17 cellular contexts compared by ENCODE assay signal in genomic region chrX:19046343-19047215, GRCh38.
A peak's percentile ranks its signal among the peaks of the same experiment; 100 is the strongest.
DNase-seq lines count a peak whose midpoint lies in the region; ATAC-seq, FAIRE-seq and TF ChIP-seq lines count a peak whose summit lies in the region.
"Had no signal": no experiment of that assay in that cellular context is flagged by ENCODE, and none has a peak within 500 bp of the region (broad histone marks: within the 10 kb centered on the region; RNA-seq: fewer than 3 reads in every experiment).

No MANE protein-coding gene starts in this region.

- H3K79me2 ChIP-seq in osteoblast (ENCODE audit: insufficient read depth, low read length) (no peaks in the 10 kb centered on the region), mesendoderm (ENCODE audit: control insufficient read depth, insufficient read depth, low read length) (no peaks in the 10 kb centered on the region)

- H4K5ac ChIP-seq in mesendoderm (ENCODE audit: low read length): no peak overlapping the region

- no peak overlapping the region for H3K23ac ChIP-seq in mesendoderm (ENCODE audit: low read length)

- no peak overlapping the region for H2BK15ac ChIP-seq in mesendoderm (replicated peaks; ENCODE audit: low read depth)

- H3K27ac ChIP-seq in osteoblast (ENCODE audit: low read depth, low read length): no peak overlapping the region
- H3K27ac ChIP-seq in mesendoderm (ENCODE audit: low read depth, low read length): no peak overlapping the region
- H3K27ac ChIP-seq: cardiac muscle cell, heart left ventricle had no signal

- no peak overlapping the region for H3K56ac ChIP-seq in mesendoderm (ENCODE audit: low read length)

- H3K4ac ChIP-seq in mesendoderm (ENCODE audit: low read depth, low read length): no peak overlapping the region

- H3K27me3 ChIP-seq in bronchial epithelial cell (ENCODE audit: control insufficient read depth, insufficient read depth, low read length) (no peaks in the 10 kb centered on the region), osteoblast (ENCODE audit: insufficient read depth, low read length) (no peaks in the 10 kb centered on the region), mesendoderm (ENCODE audit: insufficient read depth, low read length, poor library complexity) (no peaks in the 10 kb centered on the region)
- H3K27me3 ChIP-seq: cardiac muscle cell, heart left ventricle had no signal

- H3K4me2 ChIP-seq in osteoblast (ENCODE audit: insufficient read depth, low read length): no peak overlapping the region
- H3K4me2 ChIP-seq in mesendoderm (ENCODE audit: low read length): no peak overlapping the region

- no peak overlapping the region for H2BK120ac ChIP-seq in mesendoderm (ENCODE audit: low read depth, low read length)

- no peak overlapping the region for H4K8ac ChIP-seq in mesendoderm (ENCODE audit: low read depth, low read length)

- no peak for ATAC-seq in HG02885 (IDR thresholded peaks at IDR 0.05; ENCODE audit: poor library complexity, unreplicated experiment)
- ATAC-seq: heart left ventricle; left lobe of liver; naive thymus-derived CD8-positive, alpha-beta T cell; right cardiac atrium; stimulated activated naive CD8-positive, alpha-beta T cell treated with anti-CD3 and anti-CD28 coated beads, Interleukin-15, amount 100 ng/mL, for 72 hours had no signal

- no peak overlapping the region for H3K4me3 ChIP-seq in NB4 (ENCODE audit: low read depth, low read length)
- no peak overlapping the region for H3K4me3 ChIP-seq in bronchial epithelial cell (ENCODE audit: low read depth, low read length)
- no peak overlapping the region for H3K4me3 ChIP-seq in osteoblast (ENCODE audit: insufficient read depth, low read length)
- H3K4me3 ChIP-seq in mesendoderm (ENCODE audit: low read length): no peak overlapping the region
- H3K4me3 ChIP-seq: cardiac muscle cell, heart left ventricle had no signal

- TF ChIP-seq POLR2A in NB4 (IDR thresholded peaks at IDR 0.05; ENCODE audit: extremely low read depth, insufficient read length): no peak

- FAIRE-seq in bronchial epithelial cell (lab: Jason Lieb, UNC) (no peak), D721Med (lab: Jason Lieb, UNC) (no peak)

- H2BK5ac ChIP-seq in mesendoderm (ENCODE audit: low read length): no peak overlapping the region

- no peak overlapping the region for H3K18ac ChIP-seq in mesendoderm (ENCODE audit: low read length)

- H3K9ac ChIP-seq in mesendoderm (ENCODE audit: low read length): no peak overlapping the region

- no peaks in the 10 kb centered on the region for H4K20me1 ChIP-seq in osteoblast (ENCODE audit: insufficient read depth, low read length)

- TF ChIP-seq CTCF in NB4 (IDR thresholded peaks at IDR 0.05; ENCODE audit: low read depth, low read length) (no peak), bronchial epithelial cell (IDR thresholded peaks at IDR 0.05; ENCODE audit: insufficient read depth, low read length, severe bottlenecking) (no peak), osteoblast (IDR thresholded peaks at IDR 0.05; ENCODE audit: extremely low read depth, low read depth, low read length) (no peak), D721Med (IDR thresholded peaks at IDR 0.05; ENCODE audit: insufficient read depth, missing control alignments) (no peak)

- whole genome bisulfite sequencing in mesendoderm (ENCODE audit: extremely low coverage, insufficient coverage, low lambda C conversion rate): no CpG with 5 or more reads among the region's 8 CpGs

- H3K79me1 ChIP-seq in mesendoderm (ENCODE audit: low read length): no peaks in the 10 kb centered on the region

- H3K4me1 ChIP-seq in osteoblast (ENCODE audit: insufficient read depth, low read length): no peaks in the 10 kb centered on the region
- H3K4me1 ChIP-seq in mesendoderm (ENCODE audit: control insufficient read depth, low read depth, low read length): no peaks in the 10 kb centered on the region
- H3K4me1 ChIP-seq: heart left ventricle had no signal

- H3K36me3 ChIP-seq in bronchial epithelial cell (ENCODE audit: control insufficient read depth, insufficient read depth, low read length): no peaks in the 10 kb centered on the region
- no peaks in the 10 kb centered on the region for H3K36me3 ChIP-seq in osteoblast (ENCODE audit: insufficient read depth, low read length)
- no peaks in the 10 kb centered on the region for H3K36me3 ChIP-seq in mesendoderm (ENCODE audit: control insufficient read depth, insufficient read depth, low read length)
- H3K36me3 ChIP-seq: cardiac muscle cell had no signal

- no peak overlapping the region for H2AK5ac ChIP-seq in mesendoderm (ENCODE audit: low read length)

- H3K9me3 ChIP-seq in osteoblast (ENCODE audit: low read depth, low read length): no peaks in the 10 kb centered on the region
- H3K9me3 ChIP-seq: heart left ventricle had no signal

- peak; percentile 9 for DNase-seq in GM03348 (ENCODE audit: low spot score)
- peak; percentile 4 for DNase-seq in NB4 (ENCODE audit: low read depth)
- DNase-seq in bronchial epithelial cell (ENCODE audit: low read depth): peak; percentile 82
- DNase-seq in osteoblast (ENCODE audit: insufficient read length, low spot score, missing footprints): peak; percentile 72
- no peak for DNase-seq in stimulated activated CD4-positive, alpha-beta T cell treated with anti-CD3 and anti-CD28 coated beads, Interleukin-15, amount 100 ng/mL, for 24 hours
- no peak for DNase-seq in D721Med (ENCODE audit: insufficient read length, low spot score)
- no peak for DNase-seq in mesendoderm
- DNase-seq: activated gamma-delta T cell; endodermal cell; heart left ventricle; naive thymus-derived CD8-positive, alpha-beta T cell; NCI-H1436 treated with DMSO at 0.1 percent for 48 hours; right cardiac atrium; stimulated activated naive CD8-positive, alpha-beta T cell treated with anti-CD3 and anti-CD28 coated beads, Interleukin-15, amount 100 ng/mL, for 72 hours had no signal

- H2AFZ ChIP-seq in osteoblast (ENCODE audit: low read length): no peak overlapping the region

Comparison
In these comparisons a context has a peak if more than half of its experiments do, and no peak if none do; other contexts are left out.
1. DNase-seq: peak in GM03348 (single experiment), NB4 (single experiment), bronchial epithelial cell (single experiment) and osteoblast (single experiment); none in stimulated activated CD4-positive, alpha-beta T cell treated with anti-CD3 and anti-CD28 coated beads, Interleukin-15, amount 100 ng/mL, for 24 hours (single experiment), D721Med (single experiment) and mesendoderm (single experiment).